In genomic region chr1:144045751-144046530, GRCh38 we compare ENCODE assay signal across 8 cellular contexts.
A peak's percentile ranks its signal among the peaks of the same experiment; 100 is the strongest.
DNase-seq lines count a peak whose midpoint lies in the region; ATAC-seq, FAIRE-seq and TF ChIP-seq lines count a peak whose summit lies in the region.
"Not testable (repeated sequence)": the region's sequence is repeated elsewhere in the genome, so short reads cannot be mapped to it uniquely, and the experiment has no call there.

No MANE protein-coding gene starts in this region.

- H3K27ac Mint-ChIP-seq in stimulated activated effector memory CD8-positive, alpha-beta T cell treated with anti-CD3 and anti-CD28 coated beads, Interleukin-12 subunit alpha, Interleukin-12 subunit beta, amount 100 ng/mL, for 72 hours, result not testable (repeated sequence)

- H3K4me1 Mint-ChIP-seq in stimulated activated effector memory CD8-positive, alpha-beta T cell treated with anti-CD3 and anti-CD28 coated beads, Interleukin-12 subunit alpha, Interleukin-12 subunit beta, amount 100 ng/mL, for 72 hours, result not testable (repeated sequence)

- not testable (repeated sequence) for H3K36me3 Mint-ChIP-seq in stimulated activated effector memory CD8-positive, alpha-beta T cell treated with anti-CD3 and anti-CD28 coated beads, Interleukin-12 subunit alpha, Interleukin-12 subunit beta, amount 100 ng/mL, for 72 hours

- peak; percentile 6 for DNase-seq in ELR (ENCODE audit: low read depth)
- DNase-seq in RCC 7860 (ENCODE audit: low spot score), result peak; percentile 1
- DNase-seq in activated T-cell treated with anti-CD3 and anti-CD28 coated beads for 48 hours (ENCODE audit: low read depth), result peak; percentile 1
- DNase-seq in bronchial epithelial cell (ENCODE audit: low read depth), result peak; percentile 21
- peak; percentile 1 for DNase-seq in glomerular visceral epithelial cell (ENCODE audit: extremely low spot score)
- DNase-seq in mucosa of descending colon, result peak in 1 of 3 donors; percentile 1
- DNase-seq in stimulated activated effector memory CD8-positive, alpha-beta T cell treated with anti-CD3 and anti-CD28 coated beads, Interleukin-12 subunit alpha, Interleukin-12 subunit beta, amount 100 ng/mL, for 72 hours (ENCODE audit: low spot score in 2 of 2), result peak; percentile 17 to 49

- intact Hi-C loops in mucosa of descending colon (cut with DNase I, micrococcal nuclease), result not testable (repeated sequence)

- H3K4me1 ChIP-seq in mucosa of descending colon (ENCODE audit: low read depth), result not testable (repeated sequence)

- H3K36me3 ChIP-seq in bronchial epithelial cell (ENCODE audit: control insufficient read depth, insufficient read depth, low read length); mucosa of descending colon (ENCODE audit: low read depth): not testable (repeated sequence)

- not testable (repeated sequence) for H3K27me3 ChIP-seq in bronchial epithelial cell (ENCODE audit: control insufficient read depth, insufficient read depth, low read length)

- ATAC-seq in HG02642 (IDR thresholded peaks at IDR 0.05; ENCODE audit: poor library complexity, unreplicated experiment), result peak; percentile 69
- peak; percentile 21 for ATAC-seq in mucosa of descending colon
- ATAC-seq in stimulated activated effector memory CD8-positive, alpha-beta T cell treated with anti-CD3 and anti-CD28 coated beads, Interleukin-12 subunit alpha, Interleukin-12 subunit beta, amount 100 ng/mL, for 72 hours, result peak; percentile 98

- TF ChIP-seq CTCF in bronchial epithelial cell (IDR thresholded peaks at IDR 0.05; ENCODE audit: insufficient read depth, low read length, severe bottlenecking); mucosa of descending colon (IDR thresholded peaks at IDR 0.05): not testable (repeated sequence)

- not testable (repeated sequence) for FAIRE-seq in RCC 7860 (lab: Jason Lieb, UNC); bronchial epithelial cell (lab: Jason Lieb, UNC)

- not testable (repeated sequence) for H3K4me3 ChIP-seq in bronchial epithelial cell (ENCODE audit: low read depth, low read length); mucosa of descending colon

- not testable (repeated sequence) for H3K9me3 Mint-ChIP-seq in stimulated activated effector memory CD8-positive, alpha-beta T cell treated with anti-CD3 and anti-CD28 coated beads, Interleukin-12 subunit alpha, Interleukin-12 subunit beta, amount 100 ng/mL, for 72 hours

- H3K9me3 ChIP-seq in mucosa of descending colon, result not testable (repeated sequence)

- H3K4me3 Mint-ChIP-seq in stimulated activated effector memory CD8-positive, alpha-beta T cell treated with anti-CD3 and anti-CD28 coated beads, Interleukin-12 subunit alpha, Interleukin-12 subunit beta, amount 100 ng/mL, for 72 hours, result not testable (repeated sequence)

Comparison
In these comparisons a context has a peak if more than half of its experiments do, and no peak if none do; other contexts are left out.
1. ATAC-seq: peak in every context shown above with its lines; median percentile 98 in stimulated activated effector memory CD8-positive, alpha-beta T cell treated with anti-CD3 and anti-CD28 coated beads, Interleukin-12 subunit alpha, Interleukin-12 subunit beta, amount 100 ng/mL, for 72 hours; 69 in HG02642; 21 in mucosa of descending colon.